Comparison of ENCODE assay signal across 1 cellular context in genomic region chr20:53804920-53805894, GRCh38.
TF ChIP-seq lines count a peak whose summit lies in the region.

No MANE protein-coding gene starts in this region.

TF ChIP-seq in HepG2, 621 proteins besides CTCF, POLR2A, EP300 and RAD21 (continued from another document):
- TF ChIP-seq ATF7 (IDR thresholded peaks at IDR 0.05) (no peak), ATF7 (CRISPR knock-in tag; IDR thresholded peaks at IDR 0.05) (no peak), TRAFD1 (CRISPR knock-in tag; IDR thresholded peaks at IDR 0.05; ENCODE audit: borderline replicate concordance) (no peak), ZNF563 (CRISPR knock-in tag; IDR thresholded peaks at IDR 0.05) (no peak), LCORL (IDR thresholded peaks at IDR 0.05) (no peak), LCORL (CRISPR knock-in tag; IDR thresholded peaks at IDR 0.05) (0 out of 2 replicates have a peak, but pooled peaks have one; percentile 18), NFATC3 (CRISPR knock-in tag; IDR thresholded peaks at IDR 0.05) (0 out of 2 replicates have a peak, but pooled peaks have one; percentile 29), ZXDC (CRISPR knock-in tag; IDR thresholded peaks at IDR 0.05) (no peak), TCF12 (IDR thresholded peaks at IDR 0.05) (no peak), TCF12 (CRISPR knock-in tag; IDR thresholded peaks at IDR 0.05) (0 out of 2 replicates have a peak, but pooled peaks have one; percentile 36), ZNF547 (CRISPR knock-in tag; IDR thresholded peaks at IDR 0.05) (0 out of 2 replicates have a peak, but pooled peaks have one; percentile 20), NCOA1 (CRISPR knock-in tag; IDR thresholded peaks at IDR 0.05) (peak; percentile 78; the same call in 1 of the 2 replicates), ZC3H13 (CRISPR knock-in tag; IDR thresholded peaks at IDR 0.05) (no peak), ZNF562 (CRISPR knock-in tag; IDR thresholded peaks at IDR 0.05; ENCODE audit: borderline replicate concordance) (no peak), REXO4 (CRISPR knock-in tag; IDR thresholded peaks at IDR 0.05; ENCODE audit: borderline replicate concordance) (no peak), HNF4A (CRISPR knock-in tag; IDR thresholded peaks at IDR 0.05) (0 out of 2 replicates have a peak, but pooled peaks have one; percentile 27), SRSF4 (IDR thresholded peaks at IDR 0.05; ENCODE audit: low read depth, low read length, poor library complexity, severe bottlenecking) (no peak), RARA (CRISPR knock-in tag; IDR thresholded peaks at IDR 0.05) (peak; percentile 54), SIN3B (IDR thresholded peaks at IDR 0.05; ENCODE audit: low read length) (no peak), CREM (IDR thresholded peaks at IDR 0.05) (0 out of 2 replicates have a peak, but pooled peaks have one; percentile 4), CREM (CRISPR knock-in tag; IDR thresholded peaks at IDR 0.05) (no peak), ZMAT5 (CRISPR knock-in tag; IDR thresholded peaks at IDR 0.05; ENCODE audit: borderline replicate concordance, low read depth) (no peak), ZNF768 (CRISPR knock-in tag; IDR thresholded peaks at IDR 0.05) (no peak), ZMYM3 (CRISPR knock-in tag; IDR thresholded peaks at IDR 0.05) (no peak)
- TF ChIP-seq, protein P1, sequence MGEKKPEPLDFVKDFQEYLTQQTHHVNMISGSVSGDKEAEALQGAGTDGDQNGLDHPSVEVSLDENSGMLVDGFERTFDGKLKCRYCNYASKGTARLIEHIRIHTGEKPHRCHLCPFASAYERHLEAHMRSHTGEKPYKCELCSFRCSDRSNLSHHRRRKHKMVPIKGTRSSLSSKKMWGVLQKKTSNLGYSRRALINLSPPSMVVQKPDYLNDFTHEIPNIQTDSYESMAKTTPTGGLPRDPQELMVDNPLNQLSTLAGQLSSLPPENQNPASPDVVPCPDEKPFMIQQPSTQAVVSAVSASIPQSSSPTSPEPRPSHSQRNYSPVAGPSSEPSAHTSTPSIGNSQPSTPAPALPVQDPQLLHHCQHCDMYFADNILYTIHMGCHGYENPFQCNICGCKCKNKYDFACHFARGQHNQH (CRISPR knock-in tag; IDR thresholded peaks at IDR 0.05) = peak; percentile 34; the same call in 1 of the 2 replicates
- TF ChIP-seq, protein P2, sequence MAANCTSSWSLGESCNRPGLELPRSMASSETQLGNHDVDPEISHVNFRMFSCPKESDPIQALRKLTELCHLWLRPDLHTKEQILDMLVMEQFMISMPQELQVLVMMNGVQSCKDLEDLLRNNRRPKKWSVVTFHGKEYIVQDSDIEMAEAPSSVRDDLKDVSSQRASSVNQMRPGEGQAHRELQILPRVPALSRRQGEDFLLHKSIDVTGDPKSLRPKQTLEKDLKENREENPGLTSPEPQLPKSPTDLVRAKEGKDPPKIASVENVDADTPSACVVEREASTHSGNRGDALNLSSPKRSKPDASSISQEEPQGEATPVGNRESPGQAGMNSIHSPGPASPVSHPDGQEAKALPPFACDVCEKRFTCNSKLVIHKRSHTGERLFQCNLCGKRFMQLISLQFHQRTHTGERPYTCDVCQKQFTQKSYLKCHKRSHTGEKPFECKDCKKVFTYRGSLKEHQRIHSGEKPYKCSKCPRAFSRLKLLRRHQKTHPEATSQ (CRISPR knock-in tag; IDR thresholded peaks at IDR 0.05; ENCODE audit: borderline replicate concordance) = 0 out of 2 replicates have a peak, but pooled peaks have one; percentile 49
- TF ChIP-seq, protein P3, sequence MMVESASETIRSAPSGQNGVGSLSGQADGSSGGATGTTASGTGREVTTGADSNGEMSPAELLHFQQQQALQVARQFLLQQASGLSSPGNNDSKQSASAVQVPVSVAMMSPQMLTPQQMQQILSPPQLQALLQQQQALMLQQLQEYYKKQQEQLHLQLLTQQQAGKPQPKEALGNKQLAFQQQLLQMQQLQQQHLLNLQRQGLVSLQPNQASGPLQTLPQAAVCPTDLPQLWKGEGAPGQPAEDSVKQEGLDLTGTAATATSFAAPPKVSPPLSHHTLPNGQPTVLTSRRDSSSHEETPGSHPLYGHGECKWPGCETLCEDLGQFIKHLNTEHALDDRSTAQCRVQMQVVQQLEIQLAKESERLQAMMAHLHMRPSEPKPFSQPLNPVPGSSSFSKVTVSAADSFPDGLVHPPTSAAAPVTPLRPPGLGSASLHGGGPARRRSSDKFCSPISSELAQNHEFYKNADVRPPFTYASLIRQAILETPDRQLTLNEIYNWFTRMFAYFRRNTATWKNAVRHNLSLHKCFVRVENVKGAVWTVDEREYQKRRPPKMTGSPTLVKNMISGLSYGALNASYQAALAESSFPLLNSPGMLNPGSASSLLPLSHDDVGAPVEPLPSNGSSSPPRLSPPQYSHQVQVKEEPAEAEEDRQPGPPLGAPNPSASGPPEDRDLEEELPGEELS (CRISPR knock-in tag; IDR thresholded peaks at IDR 0.05) = 0 out of 2 replicates have a peak, but pooled peaks have one; percentile 25
- TF ChIP-seq, protein P4, sequence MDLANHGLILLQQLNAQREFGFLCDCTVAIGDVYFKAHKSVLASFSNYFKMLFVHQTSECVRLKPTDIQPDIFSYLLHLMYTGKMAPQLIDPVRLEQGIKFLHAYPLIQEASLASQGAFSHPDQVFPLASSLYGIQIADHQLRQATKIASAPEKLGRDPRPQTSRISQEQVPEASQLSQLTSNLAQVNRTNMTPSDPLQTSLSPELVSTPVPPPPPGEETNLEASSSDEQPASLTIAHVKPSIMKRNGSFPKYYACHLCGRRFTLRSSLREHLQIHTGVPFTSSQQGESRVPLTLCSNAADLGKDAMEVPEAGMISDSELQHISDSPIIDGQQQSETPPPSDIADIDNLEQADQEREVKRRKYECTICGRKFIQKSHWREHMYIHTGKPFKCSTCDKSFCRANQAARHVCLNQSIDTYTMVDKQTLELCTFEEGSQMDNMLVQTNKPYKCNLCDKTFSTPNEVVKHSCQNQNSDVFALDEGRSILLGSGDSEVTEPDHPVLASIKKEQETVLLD (CRISPR knock-in tag; IDR thresholded peaks at IDR 0.05; ENCODE audit: low read depth) = no peak
